ENCODE assay signal across 11 cellular contexts in the genomic region with DNA sequence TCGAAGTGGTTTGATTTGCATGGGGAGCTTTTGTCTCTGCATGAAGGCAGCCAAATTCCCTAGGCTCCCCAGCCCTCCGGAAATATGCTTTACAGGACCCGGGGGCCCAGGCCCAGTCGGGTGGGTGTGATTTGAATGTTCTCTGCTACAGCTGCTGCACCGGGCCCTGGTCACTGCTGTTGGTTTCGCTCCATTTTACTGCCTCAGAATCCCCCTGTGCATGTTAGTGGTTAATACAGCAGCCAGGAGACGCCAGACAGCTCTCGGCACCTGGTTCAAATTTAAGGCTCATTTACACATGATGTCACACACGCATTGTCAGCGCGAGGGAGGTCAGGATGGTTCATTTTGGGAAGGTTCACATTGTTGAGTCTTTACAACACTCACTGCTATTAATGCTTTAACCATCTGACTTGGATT.
DNase-seq lines count a peak whose midpoint lies in the region; ATAC-seq and TF ChIP-seq lines count a peak whose summit lies in the region.
"Had no signal": no experiment of that assay in that cellular context is flagged by ENCODE, and none has a peak within 500 bp of the region (broad histone marks: within the 10 kb centered on the region; RNA-seq: fewer than 3 reads in every experiment).

No MANE protein-coding gene starts in this region.

- H3K27me3 ChIP-seq in CD8-positive, alpha-beta memory T cell (ENCODE audit: insufficient read depth, low read length, poor library complexity, severe bottlenecking): no peaks in the 10 kb centered on the region
- H3K27me3 ChIP-seq: BLaER1 had no signal

- H3K36me3 Mint-ChIP-seq in brain: peaks cover 48% of the 10 kb centered on the region
- H3K36me3 Mint-ChIP-seq in CD8-positive, alpha-beta memory T cell: peaks cover 13 to 34% (median 26%) of the 10 kb centered on the region in 3 donors

- no peaks in the 10 kb centered on the region for H3K9me3 ChIP-seq in CD8-positive, alpha-beta memory T cell (ENCODE audit: low read length)
- H3K9me3 ChIP-seq: BLaER1 had no signal

- no peaks in the 10 kb centered on the region for H3K36me3 ChIP-seq in CD8-positive, alpha-beta memory T cell (ENCODE audit: insufficient read depth, low read length)
- H3K36me3 ChIP-seq: BLaER1 had no signal

- no peak overlapping the region for H3K4me3 Mint-ChIP-seq in brain
- no peak overlapping the region for H3K4me3 Mint-ChIP-seq in CD8-positive, alpha-beta memory T cell
- H3K4me3 Mint-ChIP-seq: central memory CD8-positive, alpha-beta T cell had no signal

- ATAC-seq in GM19455 (IDR thresholded peaks at IDR 0.05; ENCODE audit: unreplicated experiment) (peak; percentile 93), HG03196 (IDR thresholded peaks at IDR 0.05; ENCODE audit: unreplicated experiment) (peak; percentile 60)
- ATAC-seq: activated CD4-positive, CD25-positive, alpha-beta regulatory T cell treated with anti-CD3 and anti-CD28 coated beads, Interleukin-2, amount 50 U/mL, for 24 hours had no signal

- peak; percentile 93 for DNase-seq in AG09309 (ENCODE audit: low read depth)
- no peak for DNase-seq in T1000 (lab: John Stamatoyannopoulos, UW)
- no peak for DNase-seq in HuH-7.5 (ENCODE audit: low spot score)
- no peak for DNase-seq in NCI-H2029 (lab: John Stamatoyannopoulos, UW)
- DNase-seq in CD8-positive, alpha-beta memory T cell: no peak

- no peak overlapping the region for H3K27ac ChIP-seq in CD8-positive, alpha-beta memory T cell (ENCODE audit: low read depth, low read length)
- H3K27ac ChIP-seq: BLaER1 had no signal

- CTCF ChIA-PET in CD8-positive, alpha-beta memory T cell (lab: Charles Lee): no interaction called here

- H3K4me1 ChIP-seq in CD8-positive, alpha-beta memory T cell (ENCODE audit: insufficient read depth, low read length): no peaks in the 10 kb centered on the region
- H3K4me1 ChIP-seq: BLaER1 had no signal

- TF ChIP-seq CTCF in AG09309 (IDR thresholded peaks at IDR 0.05; ENCODE audit: control insufficient read depth, insufficient read depth, low read depth, low read length, missing control alignments) (peak; percentile 37), brain (conservative IDR thresholded peaks at IDR 0.05) (no peak)

- H3K4me1 Mint-ChIP-seq in brain: peaks cover 20% of the 10 kb centered on the region
- no peaks in the 10 kb centered on the region for H3K4me1 Mint-ChIP-seq in CD8-positive, alpha-beta memory T cell
- H3K4me1 Mint-ChIP-seq: central memory CD8-positive, alpha-beta T cell had no signal

- peaks cover 2% of the 10 kb centered on the region for H3K27me3 Mint-ChIP-seq in brain
- H3K27me3 Mint-ChIP-seq in CD8-positive, alpha-beta memory T cell: peaks cover 0 to 2% of the 10 kb centered on the region in 2 donors
- H3K27me3 Mint-ChIP-seq: central memory CD8-positive, alpha-beta T cell had no signal

- POLR2A ChIA-PET in CD8-positive, alpha-beta memory T cell (lab: Charles Lee): no interaction called here

- no peak overlapping the region for H3K4me3 ChIP-seq in AG09309 (ENCODE audit: control insufficient read depth, low read depth, low read length)
- no peak overlapping the region for H3K4me3 ChIP-seq in CD8-positive, alpha-beta memory T cell (ENCODE audit: low read length)
- H3K4me3 ChIP-seq: BLaER1 had no signal

- peaks cover 2 to 7% (median 3%) of the 10 kb centered on the region in 5 experiments for H3K9me3 Mint-ChIP-seq in brain
- peaks cover 0 to 5% (median 0%) of the 10 kb centered on the region in 5 donors for H3K9me3 Mint-ChIP-seq in CD8-positive, alpha-beta memory T cell
- H3K9me3 Mint-ChIP-seq: central memory CD8-positive, alpha-beta T cell had no signal

- peak overlapping the region in 3 of 5 experiments; percentile 19 to 82 (median 54) for H3K27ac Mint-ChIP-seq in brain
- H3K27ac Mint-ChIP-seq in CD8-positive, alpha-beta memory T cell: no peak overlapping the region

Comparison
In these comparisons a context has a peak if more than half of its experiments do, and no peak if none do; other contexts are left out.
1. H3K27ac Mint-ChIP-seq: peak in brain (3 of 5); none in CD8-positive, alpha-beta memory T cell (0 of 8).